ENCODE assay signal across 3 cellular contexts in the genomic region with DNA sequence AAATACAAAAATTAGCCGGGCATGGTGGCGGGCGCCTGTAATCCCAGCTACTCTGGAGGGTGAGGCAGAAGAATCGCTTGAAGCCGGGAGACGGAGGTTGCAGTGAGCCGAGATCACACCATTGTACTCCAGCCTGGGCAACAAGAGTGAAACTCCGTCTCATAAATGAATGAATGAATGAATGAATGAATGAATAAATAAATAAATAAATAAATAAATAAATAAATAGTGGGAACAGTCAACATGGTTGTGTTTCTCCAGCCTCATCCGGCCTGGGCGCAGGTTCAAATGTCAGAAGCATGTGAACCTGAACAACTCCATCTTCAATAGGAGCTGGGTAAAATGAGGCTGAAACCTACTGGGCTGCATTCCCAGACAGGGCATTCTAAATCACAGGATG. TPM values are rescaled to one million over a fixed set of nuclear protein-coding genes. Genes with fewer than 3 reads are reported as not detected.
"Had no signal": no experiment of that assay in that cellular context is flagged by ENCODE, and none has a peak within 500 bp of the region (broad histone marks: within the 10 kb centered on the region; RNA-seq: fewer than 3 reads in every experiment).

No MANE protein-coding gene starts in this region.

RNA-seq across cellular contexts. Expression of a gene that starts 58.1 kb away (rescaled TPM):
- total RNA-seq: ascending aorta, body of pancreas, cardiac muscle cell had no signal
